Comparison of ENCODE assay signal across 8 cellular contexts in genomic region chr1:227542153-227543120, GRCh38. TPM values are rescaled to one million over a fixed set of nuclear protein-coding genes. Genes with fewer than 3 reads are reported as not detected.
A peak's percentile ranks its signal among the peaks of the same experiment; 100 is the strongest.
DNase-seq lines count a peak whose midpoint lies in the region; ATAC-seq and TF ChIP-seq lines count a peak whose summit lies in the region.

No MANE protein-coding gene starts in this region.

- no peaks in the 10 kb centered on the region for H3K36me3 Mint-ChIP-seq in CD8-positive, alpha-beta memory T cell
- no peaks in the 10 kb centered on the region for H3K36me3 Mint-ChIP-seq in activated T-helper 2 cell treated with anti-CD3 and anti-CD28 coated beads, Interferon-gamma antibody, Interleukin-2, Interleukin-4, amounts not matched to agents 10 μg/mL and 5 μg/mL and 100 μg/mL, durations not matched to agents 14 hours and 24 hours and 36 hours (ENCODE audit: low read depth)
- H3K36me3 Mint-ChIP-seq in nephron progenitor cell (ENCODE audit: low read depth), result no peaks in the 10 kb centered on the region

- no peaks in the 10 kb centered on the region for H3K9me3 ChIP-seq in CD8-positive, alpha-beta memory T cell (ENCODE audit: low read length)

- H3K4me1 Mint-ChIP-seq in CD8-positive, alpha-beta memory T cell, result peaks cover 5 to 11% (median 6%) of the 10 kb centered on the region in 3 donors
- peaks cover 4% of the 10 kb centered on the region for H3K4me1 Mint-ChIP-seq in activated T-helper 2 cell treated with anti-CD3 and anti-CD28 coated beads, Interferon-gamma antibody, Interleukin-2, Interleukin-4, amounts not matched to agents 10 μg/mL and 5 μg/mL and 100 μg/mL, durations not matched to agents 14 hours and 24 hours and 36 hours (ENCODE audit: low read depth)
- H3K4me1 Mint-ChIP-seq in nephron progenitor cell, result peaks cover 3% of the 10 kb centered on the region

- H3K9me3 Mint-ChIP-seq in CD8-positive, alpha-beta memory T cell, result no peaks in the 10 kb centered on the region
- H3K9me3 Mint-ChIP-seq in activated T-helper 2 cell treated with anti-CD3 and anti-CD28 coated beads, Interferon-gamma antibody, Interleukin-2, Interleukin-4, amounts not matched to agents 10 μg/mL and 5 μg/mL and 100 μg/mL, durations not matched to agents 14 hours and 24 hours and 36 hours, result no peaks in the 10 kb centered on the region
- H3K9me3 Mint-ChIP-seq in nephron progenitor cell, result peaks cover 6% of the 10 kb centered on the region

- POLR2A ChIA-PET in CD8-positive, alpha-beta memory T cell (lab: Charles Lee), result no interaction called here

- H3K4me1 ChIP-seq in CD8-positive, alpha-beta memory T cell (ENCODE audit: insufficient read depth, low read length), result peaks cover 6% of the 10 kb centered on the region

- DNase-seq in CD8-positive, alpha-beta memory T cell, result peak; percentile 79 to 91 (median 86)
- DNase-seq in HK-2 (ENCODE audit: unreplicated experiment) (peak; percentile 93), OCI-M1 (lab: John Stamatoyannopoulos, UW) (peak; percentile 89), fibroblast of the conjunctiva (ENCODE audit: low read depth) (peak; percentile 32), nephron progenitor cell (peak; percentile 92)
- DNase-seq in activated T-helper 2 cell treated with anti-CD3 and anti-CD28 coated beads, Interferon-gamma antibody, Interleukin-2, Interleukin-4, amounts not matched to agents 10 μg/mL and 5 μg/mL and 100 μg/mL, durations not matched to agents 14 hours and 24 hours and 36 hours (ENCODE audit: low spot score), result peak; percentile 83
- DNase-seq in stimulated activated naive CD4-positive, alpha-beta T cell treated with Interleukin-2 at 50 U/mL for 16 hours (lab: John Stamatoyannopoulos, UW), result peak; percentile 86

- intact Hi-C loops in activated T-helper 2 cell treated with anti-CD3 and anti-CD28 coated beads, Interferon-gamma antibody, Interleukin-2, Interleukin-4, amounts not matched to agents 10 μg/mL and 5 μg/mL and 100 μg/mL, durations not matched to agents 14 hours and 24 hours and 36 hours (cut with micrococcal nuclease), result loop anchor here (1.0 to 5.0 kb wide), 2 partner anchors 21 to 245 kb away; partner anchors contain the start of gene ZNF678

- no peaks in the 10 kb centered on the region for H3K36me3 ChIP-seq in CD8-positive, alpha-beta memory T cell (ENCODE audit: insufficient read depth, low read length)

- peak overlapping the region; percentile 43 for H3K4me3 ChIP-seq in CD8-positive, alpha-beta memory T cell (ENCODE audit: low read length)

- peaks cover 0 to 3% of the 10 kb centered on the region in 2 donors for H3K27me3 Mint-ChIP-seq in CD8-positive, alpha-beta memory T cell
- H3K27me3 Mint-ChIP-seq in activated T-helper 2 cell treated with anti-CD3 and anti-CD28 coated beads, Interferon-gamma antibody, Interleukin-2, Interleukin-4, amounts not matched to agents 10 μg/mL and 5 μg/mL and 100 μg/mL, durations not matched to agents 14 hours and 24 hours and 36 hours (ENCODE audit: low read depth), result peaks cover 6% of the 10 kb centered on the region
- peaks cover 25% of the 10 kb centered on the region for H3K27me3 Mint-ChIP-seq in nephron progenitor cell (ENCODE audit: low read depth, poor library complexity)

- H3K27ac Mint-ChIP-seq in CD8-positive, alpha-beta memory T cell, result peak overlapping the region in 6 of 8 donors; percentile 42 to 82 (median 72)
- H3K27ac Mint-ChIP-seq in activated T-helper 2 cell treated with anti-CD3 and anti-CD28 coated beads, Interferon-gamma antibody, Interleukin-2, Interleukin-4, amounts not matched to agents 10 μg/mL and 5 μg/mL and 100 μg/mL, durations not matched to agents 14 hours and 24 hours and 36 hours, result peak overlapping the region; percentile 42
- no peak overlapping the region for H3K27ac Mint-ChIP-seq in nephron progenitor cell

- peak overlapping the region; percentile 51 to 77 (median 68) for H3K4me3 Mint-ChIP-seq in CD8-positive, alpha-beta memory T cell
- peak overlapping the region; percentile 49 for H3K4me3 Mint-ChIP-seq in activated T-helper 2 cell treated with anti-CD3 and anti-CD28 coated beads, Interferon-gamma antibody, Interleukin-2, Interleukin-4, amounts not matched to agents 10 μg/mL and 5 μg/mL and 100 μg/mL, durations not matched to agents 14 hours and 24 hours and 36 hours (ENCODE audit: low read depth)
- peak overlapping the region; percentile 65 for H3K4me3 Mint-ChIP-seq in nephron progenitor cell

- no peak overlapping the region for H3K27ac ChIP-seq in CD8-positive, alpha-beta memory T cell (ENCODE audit: low read depth, low read length)

- TF ChIP-seq CTCF in nephron progenitor cell (IDR thresholded peaks at IDR 0.05), result peak; percentile 90

- peak; percentile 96 for ATAC-seq in GM19455 (IDR thresholded peaks at IDR 0.05; ENCODE audit: unreplicated experiment)

- H3K27me3 ChIP-seq in CD8-positive, alpha-beta memory T cell (ENCODE audit: insufficient read depth, low read length, poor library complexity, severe bottlenecking), result no peaks in the 10 kb centered on the region

- CTCF ChIA-PET in CD8-positive, alpha-beta memory T cell (lab: Charles Lee), result interaction anchor here (0.6 to 1.7 kb wide), 27 partner anchors 8 to 1232 kb away, joined by 3 to 18 read pairs (median 3); partner anchors contain the start of gene ZNF678

RNA-seq across cellular contexts. Expression of gene ZNF678, which starts 20.9 kb away (rescaled TPM):
- total RNA-seq in CD8-positive, alpha-beta memory T cell, result 1 to 10 TPM; 8.2 to 8.5 TPM
- 4.0 TPM for polyA plus RNA-seq in CD8-positive, alpha-beta memory T cell
- 5.1 and 5.7 TPM in 2 replicates for total RNA-seq in activated T-helper 2 cell treated with anti-CD3 and anti-CD28 coated beads, Interferon-gamma antibody, Interleukin-2, Interleukin-4, amounts not matched to agents 10 μg/mL and 5 μg/mL and 100 μg/mL, durations not matched to agents 14 hours and 24 hours and 36 hours

Comparison
In these comparisons a context has a peak if more than half of its experiments do, and no peak if none do; other contexts are left out.
1. DNase-seq: peak in every context shown above with its lines; median percentile 93 in HK-2; 92 in nephron progenitor cell; 89 in OCI-M1; 86 in CD8-positive, alpha-beta memory T cell; 86 in stimulated activated naive CD4-positive, alpha-beta T cell treated with Interleukin-2 at 50 U/mL for 16 hours; 83 in activated T-helper 2 cell treated with anti-CD3 and anti-CD28 coated beads, Interferon-gamma antibody, Interleukin-2, Interleukin-4, amounts not matched to agents 10 μg/mL and 5 μg/mL and 100 μg/mL, durations not matched to agents 14 hours and 24 hours and 36 hours; 32 in fibroblast of the conjunctiva.